12 cellular contexts compared by ENCODE assay signal in the genomic region with DNA sequence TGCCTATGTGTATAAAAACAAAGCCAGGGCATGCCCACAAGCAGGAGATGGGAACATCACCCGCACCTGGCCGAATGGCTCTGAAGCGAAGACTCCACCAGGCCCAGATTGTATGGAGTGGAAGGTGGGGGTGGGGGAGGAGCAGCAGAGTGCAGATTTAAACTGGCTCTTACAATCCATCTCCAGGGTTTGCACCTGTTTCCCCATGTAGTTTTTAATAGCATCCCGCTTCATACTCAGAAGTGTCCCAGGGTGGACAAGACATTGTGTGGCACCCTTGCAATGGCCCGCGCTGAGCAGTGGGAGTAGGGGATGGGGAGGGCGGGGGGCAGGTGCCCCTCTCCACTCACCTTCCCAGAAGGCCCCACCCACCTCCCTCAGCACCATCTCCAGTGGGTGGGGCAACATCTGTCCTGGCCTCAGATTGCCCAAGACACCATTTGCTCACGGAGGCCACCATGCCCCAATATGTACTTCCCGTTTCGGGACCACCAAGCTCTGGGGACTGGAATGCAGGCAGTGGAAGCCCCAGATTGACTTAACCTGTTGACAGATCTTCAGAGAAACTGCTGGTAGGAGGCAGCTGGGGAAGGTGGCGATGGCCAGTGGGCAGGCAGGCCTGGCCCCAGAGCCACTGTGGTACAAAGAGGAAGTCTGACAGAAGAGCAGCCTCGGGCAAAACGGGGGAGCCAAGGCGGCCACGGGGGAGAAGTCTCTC. TPM values are rescaled to one million over a fixed set of nuclear protein-coding genes. Genes with fewer than 3 reads are reported as not detected.
A peak's percentile ranks its signal among the peaks of the same experiment; 100 is the strongest.
DNase-seq lines count a peak whose midpoint lies in the region; ATAC-seq, FAIRE-seq and TF ChIP-seq lines count a peak whose summit lies in the region.
"Had no signal": no experiment of that assay in that cellular context is flagged by ENCODE, and none has a peak within 500 bp of the region (broad histone marks: within the 10 kb centered on the region; RNA-seq: fewer than 3 reads in every experiment).

No MANE protein-coding gene starts in this region.

- H3K9ac ChIP-seq in neural progenitor cell: no peak overlapping the region

- no peak overlapping the region for H3K4me2 ChIP-seq in neural progenitor cell

- peaks cover 5% of the 10 kb centered on the region for H3K4me1 ChIP-seq in neural progenitor cell

- H3K79me2 ChIP-seq in neural progenitor cell (ENCODE audit: low read depth): no peaks in the 10 kb centered on the region

- H3K4me3 Mint-ChIP-seq in central memory CD8-positive, alpha-beta T cell: no peak overlapping the region
- no peak overlapping the region for H3K4me3 Mint-ChIP-seq in neural progenitor cell

- no peaks in the 10 kb centered on the region for H3F3A ChIP-seq in neural progenitor cell (ENCODE audit: low read depth)

- no peaks in the 10 kb centered on the region for H3K27me3 ChIP-seq in neural progenitor cell
- H3K27me3 ChIP-seq: ovary had no signal

- no peaks in the 10 kb centered on the region for H3K36me3 ChIP-seq in neural progenitor cell
- H3K36me3 ChIP-seq: ovary had no signal

- H2AFZ ChIP-seq in neural progenitor cell (replicated peaks): no peak overlapping the region

- no peak for FAIRE-seq in GM12891 (lab: Jason Lieb, UNC)
- FAIRE-seq: G401.6 had no signal

- ATAC-seq in central memory CD8-positive, alpha-beta T cell (replicated peaks; ENCODE audit: extremely low read depth, poor library complexity, severe bottlenecking): no peak
- ATAC-seq in HG03565 (IDR thresholded peaks at IDR 0.05; ENCODE audit: unreplicated experiment): no peak
- ATAC-seq: SK-N-SH treated with all-trans-retinoic acid at 6 μM for 48 hours had no signal

- H4K20me1 ChIP-seq in neural progenitor cell (ENCODE audit: low read depth): no peaks in the 10 kb centered on the region

- no peaks in the 10 kb centered on the region for H3K9me3 Mint-ChIP-seq in central memory CD8-positive, alpha-beta T cell
- H3K9me3 Mint-ChIP-seq in neural progenitor cell: no peaks in the 10 kb centered on the region

- TF ChIP-seq CTCF in neural progenitor cell (IDR thresholded peaks at IDR 0.05): no peak

- H3K27ac ChIP-seq in neural progenitor cell: no peak overlapping the region

- TF ChIP-seq POLR2A in GM12891 (IDR thresholded peaks at IDR 0.05; ENCODE audit: low read depth, low read length): no peak

- H3K4me1 Mint-ChIP-seq in central memory CD8-positive, alpha-beta T cell: peaks cover 85% of the 10 kb centered on the region
- H3K4me1 Mint-ChIP-seq in neural progenitor cell: peaks cover 36% of the 10 kb centered on the region

- H3K9me3 ChIP-seq in neural progenitor cell (ENCODE audit: low read depth): no peaks in the 10 kb centered on the region
- H3K9me3 ChIP-seq: ovary had no signal

- H3K36me3 Mint-ChIP-seq in central memory CD8-positive, alpha-beta T cell (ENCODE audit: insufficient read depth): peaks cover 32% of the 10 kb centered on the region
- no peaks in the 10 kb centered on the region for H3K36me3 Mint-ChIP-seq in neural progenitor cell

- no peak overlapping the region for H3K4me3 ChIP-seq in neural progenitor cell
- H3K4me3 ChIP-seq: ovary had no signal

- DNase-seq in GM12891 (ENCODE audit: insufficient read length, low spot score) (no peak), NOMO-1 (lab: John Stamatoyannopoulos, UW; ENCODE audit: unreplicated experiment in 2 of 2) (peak; percentile 80 to 93), neural progenitor cell (ENCODE audit: low spot score) (no peak), COR-L47 (lab: John Stamatoyannopoulos, UW) (no peak), ecto neural progenitor cell (ENCODE audit: low spot score) (no peak), NCI-H2227 (lab: John Stamatoyannopoulos, UW; ENCODE audit: unreplicated experiment) (no peak)
- DNase-seq in central memory CD8-positive, alpha-beta T cell (ENCODE audit: low spot score in 2 of 2): no peak
- DNase-seq: NCI-H345 had no signal

- H3K27me3 Mint-ChIP-seq in central memory CD8-positive, alpha-beta T cell: no peaks in the 10 kb centered on the region
- peaks cover 8% of the 10 kb centered on the region for H3K27me3 Mint-ChIP-seq in neural progenitor cell (ENCODE audit: insufficient read depth, low read depth)

- peak overlapping the region; percentile 88 for H3K27ac Mint-ChIP-seq in central memory CD8-positive, alpha-beta T cell (ENCODE audit: low read depth)
- peak overlapping the region; percentile 78 for H3K27ac Mint-ChIP-seq in neural progenitor cell

TF ChIP-seq in GM12891, 5 proteins besides CTCF, POLR2A, EP300 and RAD21:
- TF ChIP-seq SPI1 (IDR thresholded peaks at IDR 0.05; ENCODE audit: low read depth, low read length) (peak; percentile 39; the same call in 1 of the 2 replicates), TAF1 (IDR thresholded peaks at IDR 0.05; ENCODE audit: low read depth, low read length) (no peak)

RNA-seq across cellular contexts. Expression of a gene that starts 23.0 kb away (rescaled TPM):
- 3.8 TPM for polyA plus RNA-seq in GM12891 (2012; ENCODE audit: low read depth, missing spikeins)
- 0.46 TPM in 1 of 2 replicates, not detected in the other for total RNA-seq in neural progenitor cell (ENCODE audit: low replicate concordance)

RNA-seq across cellular contexts. Expression of a gene that starts 30.7 kb away (rescaled TPM):
- 0.04 TPM for polyA plus RNA-seq in GM12891 (2012; ENCODE audit: low read depth, missing spikeins)
- total RNA-seq in neural progenitor cell (ENCODE audit: low replicate concordance): 0.39 and 1.5 TPM in 2 replicates

Comparison
In these comparisons a context has a peak if more than half of its experiments do, and no peak if none do; other contexts are left out.
1. DNase-seq: peak in NOMO-1 (2 of 2); none in GM12891 (single experiment), central memory CD8-positive, alpha-beta T cell (0 of 2), neural progenitor cell (single experiment), COR-L47 (single experiment), ecto neural progenitor cell (single experiment) and NCI-H2227 (single experiment).